Comparison of ENCODE assay signal across 31 cellular contexts in genomic region chr2:226052772-226053416, GRCh38.
"Had no signal": no experiment of that assay in that cellular context is flagged by ENCODE, and none has a peak within 500 bp of the region (broad histone marks: within the 10 kb centered on the region; RNA-seq: fewer than 3 reads in every experiment).

No MANE protein-coding gene starts in this region.

- H3K4me1 ChIP-seq: body of pancreas, colonic mucosa, gastroesophageal sphincter had no signal

- H3K9me3 ChIP-seq: body of pancreas, colonic mucosa, esophagus squamous epithelium, gastroesophageal sphincter had no signal

- H3K27me3 ChIP-seq: body of pancreas, cardiac muscle cell, colonic mucosa, esophagus squamous epithelium, gastroesophageal sphincter had no signal

- FAIRE-seq: endometrium, endothelial cell of umbilical vein had no signal

- DNase-seq: activated B cell treated with CpG ODN at 0.5 μM for 24 hours; activated CD4-positive, alpha-beta T cell treated with anti-CD3 and anti-CD28 coated beads for 48 hours; activated CD4-positive, alpha-beta T cell treated with anti-CD3 and anti-CD28 coated beads, Interleukin-2, amount 50 U/mL, for 1 hour; activated CD4-positive, alpha-beta T cell treated with anti-CD3 and anti-CD28 coated beads, Interleukin-2, amount 50 U/mL, for 48 hours; activated CD8-positive, alpha-beta memory T cell treated with anti-CD3 and anti-CD28 coated beads for 24 hours; activated CD8-positive, alpha-beta T cell treated with anti-CD3 and anti-CD28 coated beads for 36 hours; activated effector memory CD4-positive, alpha-beta T cell treated with Interleukin-2 at 50 U/mL for 16 hours; activated gamma-delta T cell treated with Interleukin-2 at 50 U/mL for 16 hours; activated naive CD4-positive, alpha-beta T cell treated with anti-CD3 and anti-CD28 coated beads, Interleukin-2, amount 50 U/mL, for 16 hours; activated naive CD4-positive, alpha-beta T cell treated with Interleukin-2 at 50 U/mL for 16 hours; activated T-cell treated with anti-CD3 and anti-CD28 coated beads, Interleukin-2, amount 50 U/mL, for 4 hours; amygdala; aorta; body of pancreas; central memory CD4-positive, alpha-beta T cell; cerebellar nuclear complex; colonic mucosa; effector CD8-positive, alpha-beta T cell; esophagus squamous epithelium; foreskin melanocyte; head of caudate nucleus; T-helper 17 cell; T1000; WERI-Rb-1 had no signal

- H3K4me3 ChIP-seq: body of pancreas, cardiac muscle cell, colonic mucosa, esophagus squamous epithelium, gastroesophageal sphincter had no signal

- ATAC-seq: activated CD4-positive, CD25-positive, alpha-beta regulatory T cell treated with anti-CD3 and anti-CD28 coated beads, Interleukin-2, amount 50 U/mL, for 24 hours; activated CD8-positive, alpha-beta T cell treated with anti-CD3 and anti-CD28 coated beads for 36 hours; activated T-cell treated with anti-CD3 and anti-CD28 coated beads, Interleukin-2, amount 50 U/mL, for 4 hours; activated T-helper 17 cell treated with anti-CD3 and anti-CD28 coated beads, Interleukin-2, amount 50 U/mL, for 72 hours; body of pancreas; gastroesophageal sphincter; T-helper 17 cell had no signal

- H3K36me3 ChIP-seq: cardiac muscle cell, colonic mucosa, esophagus squamous epithelium, gastroesophageal sphincter, WERI-Rb-1 had no signal

- H3K27ac ChIP-seq: body of pancreas, cardiac muscle cell, colonic mucosa, epithelial cell of prostate, esophagus squamous epithelium, gastroesophageal sphincter, WERI-Rb-1 had no signal
